ENCODE assay signal across 9 cellular contexts in the genomic region with DNA sequence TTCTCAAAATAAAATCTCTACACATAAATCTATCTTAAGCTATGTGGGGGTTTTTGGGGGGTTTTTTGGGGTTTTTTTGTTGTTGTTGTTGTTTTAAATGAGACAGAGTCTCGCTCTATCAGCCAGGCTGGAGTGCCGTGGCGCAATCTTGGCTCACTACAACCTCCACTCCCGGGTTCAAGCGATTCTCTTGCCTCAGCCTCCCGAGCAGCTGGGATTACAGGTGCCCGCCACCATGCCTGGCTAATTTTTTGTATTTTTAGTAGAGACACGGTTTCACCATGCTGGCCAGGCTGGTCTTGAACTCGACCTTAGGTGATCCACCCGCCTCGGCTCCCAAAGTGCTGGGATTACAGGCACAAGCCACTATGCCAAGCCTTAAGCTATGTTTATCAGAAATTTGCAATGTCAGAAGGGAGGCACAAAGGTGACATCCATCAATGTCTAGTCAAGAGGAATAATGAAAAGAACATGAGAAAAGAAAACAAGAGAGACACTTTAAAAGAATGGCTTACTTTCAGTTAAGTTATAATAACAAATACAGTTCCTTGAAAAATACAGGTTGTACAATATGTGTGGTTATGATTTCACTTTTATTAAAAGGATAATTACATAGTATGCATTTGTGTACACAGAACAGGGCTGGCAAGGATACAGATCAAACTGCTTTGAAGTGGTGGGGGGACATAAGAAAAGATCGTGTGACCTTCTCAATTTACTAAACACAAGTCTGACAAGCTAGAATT. TPM values are rescaled to one million over a fixed set of nuclear protein-coding genes. Genes with fewer than 3 reads are reported as not detected.
DNase-seq lines count a peak whose midpoint lies in the region; ATAC-seq and TF ChIP-seq lines count a peak whose summit lies in the region.
"Had no signal": no experiment of that assay in that cellular context is flagged by ENCODE, and none has a peak within 500 bp of the region (broad histone marks: within the 10 kb centered on the region; RNA-seq: fewer than 3 reads in every experiment).

No MANE protein-coding gene starts in this region.

- no peak for TF ChIP-seq RAD21 in liver (IDR thresholded peaks at IDR 0.05)

- DNase-seq in right cardiac atrium (no peak), left ventricle myocardium superior (no peak)
- no peak for DNase-seq in stimulated activated CD4-positive, alpha-beta T cell treated with anti-CD3 and anti-CD28 coated beads, Interleukin-4, amount 100 ng/mL, for 4 hours
- DNase-seq: NCI-H1092 had no signal

- TF ChIP-seq CTCF in WI38 (IDR thresholded peaks at IDR 0.05; ENCODE audit: low read depth, low read length) (no peak), liver (IDR thresholded peaks at IDR 0.05; ENCODE audit: low read depth, low read length, missing input control) (no peak)

- no peaks in the 10 kb centered on the region for H3K27me3 ChIP-seq in right cardiac atrium (ENCODE audit: control insufficient read depth, insufficient read depth)
- no peaks in the 10 kb centered on the region for H3K27me3 ChIP-seq in liver (ENCODE audit: control insufficient read depth in 4 of 4, insufficient read depth in 4 of 4, low read length in 3 of 4)

- H3K9ac ChIP-seq in liver (ENCODE audit: low read depth in 1 of 2, low read length in 2 of 2) = peak overlapping the region; percentile 80 to 95

- H3K27ac ChIP-seq in right cardiac atrium (ENCODE audit: low read length) = no peak overlapping the region
- peak overlapping the region; percentile 92 for H3K27ac ChIP-seq in liver (ENCODE audit: low read depth in 1 of 2, low read length in 2 of 2)

- H3K4me3 ChIP-seq in right cardiac atrium (ENCODE audit: low read length) = peak overlapping the region; percentile 56
- peak overlapping the region; percentile 54 for H3K4me3 ChIP-seq in WI38 (ENCODE audit: low read depth, low read length)
- no peak overlapping the region for H3K4me3 ChIP-seq in liver (ENCODE audit: low read depth in 1 of 3, low read length in 3 of 3)

- 85% methylated on average over 12 of the region's 12 CpGs for WGBS in right cardiac atrium
- 50% methylated on average over 12 of the region's 12 CpGs for WGBS in liver

- ATAC-seq in right cardiac atrium = no peak
- ATAC-seq in left ventricle myocardium superior = no peak
- ATAC-seq in HG02588 (IDR thresholded peaks at IDR 0.05; ENCODE audit: unreplicated experiment) = no peak
- ATAC-seq in HG03108 (IDR thresholded peaks at IDR 0.05; ENCODE audit: unreplicated experiment) = no peak
- ATAC-seq in GM18511 (IDR thresholded peaks at IDR 0.05; ENCODE audit: unreplicated experiment) = no peak

- peaks cover 4% of the 10 kb centered on the region for H3K4me1 ChIP-seq in right cardiac atrium (ENCODE audit: control insufficient read depth, insufficient read depth, low read length)
- H3K4me1 ChIP-seq in liver (ENCODE audit: control insufficient read depth in 4 of 4, insufficient read depth in 4 of 4, low read length in 3 of 4) = peaks cover 11 to 27% (median 16%) of the 10 kb centered on the region in 4 donors

- H3K9me3 ChIP-seq in right cardiac atrium (ENCODE audit: control insufficient read depth, low read length) = no peaks in the 10 kb centered on the region
- H3K9me3 ChIP-seq in liver (ENCODE audit: control insufficient read depth in 4 of 4, low read length in 3 of 4) = no peaks in the 10 kb centered on the region

- intact Hi-C loops in right cardiac atrium (cut with DNase I) = no loop called here
- intact Hi-C loops in left ventricle myocardium superior (cut with micrococcal nuclease) = no loop called here

- peaks cover 0 to 7% (median 0%) of the 10 kb centered on the region in 4 donors for H3K36me3 ChIP-seq in liver (ENCODE audit: control insufficient read depth in 4 of 4, insufficient read depth in 3 of 4, low read depth in 1 of 4, low read length in 3 of 4)

TF ChIP-seq in liver, 16 proteins besides CTCF, POLR2A, EP300 and RAD21:
- TF ChIP-seq FOXA2 (IDR thresholded peaks at IDR 0.05) (no peak), FOXA1 (IDR thresholded peaks at IDR 0.05) (no peak), GABPA (IDR thresholded peaks at IDR 0.05 in 1 of 2, conservative IDR thresholded peaks at IDR 0.05 in 1 of 2) (no peak), SP1 (IDR thresholded peaks at IDR 0.05) (no peak)
- TF ChIP-seq, protein P1, sequence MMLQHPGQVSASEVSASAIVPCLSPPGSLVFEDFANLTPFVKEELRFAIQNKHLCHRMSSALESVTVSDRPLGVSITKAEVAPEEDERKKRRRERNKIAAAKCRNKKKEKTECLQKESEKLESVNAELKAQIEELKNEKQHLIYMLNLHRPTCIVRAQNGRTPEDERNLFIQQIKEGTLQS (IDR thresholded peaks at IDR 0.05) = no peak

RNA-seq across cellular contexts. Expression of a gene that starts 28.6 kb away (rescaled TPM):
- total RNA-seq in right cardiac atrium (10 to 100 TPM; 11.8 to 15.9 (median 12.7) TPM), left ventricle myocardium superior (6.4 TPM), liver (10 to 100 TPM; 10.6 to 48.4 TPM)
- polyA plus RNA-seq in right cardiac atrium (5.2 TPM), liver (10 to 100 TPM in 1 of 2 donors, 1 to 10 TPM in 1; 9.1 to 18.9 TPM)

Comparison
In these comparisons a context has a peak if more than half of its experiments do, and no peak if none do; other contexts are left out.
1. H3K4me3 ChIP-seq: peak in right cardiac atrium (single experiment) and WI38 (single experiment); none in liver (0 of 3).